ENCODE assay signal across 18 cellular contexts in genomic region chr2:36667931-36668330, GRCh38. TPM values are rescaled to one million over a fixed set of nuclear protein-coding genes. Genes with fewer than 3 reads are reported as not detected.
"Had no signal": no experiment of that assay in that cellular context is flagged by ENCODE, and none has a peak within 500 bp of the region (broad histone marks: within the 10 kb centered on the region; RNA-seq: fewer than 3 reads in every experiment).

No MANE protein-coding gene starts in this region.

- H3K4me3 ChIP-seq: esophagus muscularis mucosa, hepatocyte, lower lobe of right lung, ovary had no signal

- H2AFZ ChIP-seq: hepatocyte had no signal

- H3K27me3 ChIP-seq: esophagus muscularis mucosa, hepatocyte, ovary had no signal

- H3K4me2 ChIP-seq: hepatocyte had no signal

- H3K36me3 ChIP-seq: esophagus muscularis mucosa, lower lobe of right lung, ovary had no signal

- DNase-seq: activated CD4-positive, alpha-beta T cell treated with anti-CD3 and anti-CD28 coated beads for 48 hours; activated CD8-positive, alpha-beta memory T cell treated with anti-CD3 and anti-CD28 coated beads, Interleukin-2, amount 50 U/mL, for 4 hours; activated CD8-positive, alpha-beta T cell treated with anti-CD3 and anti-CD28 coated beads, Interleukin-2, amount 10 ng/mL, durations not matched to agents 7 days and 5 days; activated effector memory CD4-positive, alpha-beta T cell treated with anti-CD3 and anti-CD28 coated beads, Interleukin-2, amount 50 U/mL, for 16 hours; activated T-cell treated with anti-CD3 and anti-CD28 coated beads, Interleukin-2, amount 50 U/mL, for 48 hours; cerebellar nuclear complex; immature natural killer cell; lower lobe of right lung; midbrain; ovary; stimulated activated CD4-positive, alpha-beta T cell treated with anti-CD3 and anti-CD28 coated beads, Interleukin-1b, Interleukin-23, amount 100 ng/mL, for 48 hours; T-helper 2 cell had no signal

- H3K9me3 ChIP-seq: esophagus muscularis mucosa, lower lobe of right lung, ovary had no signal

- H3K27ac ChIP-seq: dorsolateral prefrontal cortex, esophagus muscularis mucosa, hepatocyte, lower lobe of right lung, ovary had no signal

RNA-seq across cellular contexts. Expression of gene VIT, which starts 28.6 kb away (rescaled TPM):
- total RNA-seq: activated CD8-positive, alpha-beta T cell treated with anti-CD3 and anti-CD28 coated beads, Interleukin-2, amount 10 ng/mL, durations not matched to agents 7 days and 5 days; glomerular endothelial cell; myocyte had no signal
- polyA plus RNA-seq: neural cell had no signal
